ENCODE assay signal across 8 cellular contexts in the genomic region with DNA sequence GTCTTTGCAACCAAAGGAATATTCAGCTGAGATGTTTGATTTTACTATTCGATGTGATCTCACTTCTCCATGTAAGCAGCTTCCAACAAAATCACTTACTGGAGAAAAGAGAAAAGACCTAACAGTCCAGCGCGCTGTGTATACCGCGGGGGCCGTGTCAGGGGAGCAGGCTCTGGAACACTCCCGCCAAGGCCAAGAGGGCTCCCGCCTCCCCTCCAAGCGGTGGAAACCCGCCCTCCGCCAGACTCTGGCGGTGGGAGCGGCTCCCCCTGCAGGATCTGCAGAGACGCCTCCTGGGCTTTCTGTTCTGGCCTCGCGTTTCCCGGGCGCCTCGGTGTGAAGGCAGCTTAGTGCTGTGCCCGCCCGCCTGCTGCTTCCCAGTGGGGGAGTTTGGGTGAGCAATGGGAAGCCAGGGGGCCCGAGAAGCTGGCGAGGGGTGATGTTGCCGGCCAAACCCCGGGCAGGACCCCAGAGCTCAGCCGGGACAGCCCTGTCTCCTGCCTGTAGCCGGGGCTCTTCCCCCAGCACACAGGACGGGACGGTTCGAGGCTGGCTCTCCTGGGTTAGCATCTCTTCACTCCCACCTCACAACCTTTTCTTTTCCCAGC. TPM values are rescaled to one million over a fixed set of nuclear protein-coding genes. Genes with fewer than 3 reads are reported as not detected.
DNase-seq lines count a peak whose midpoint lies in the region; ATAC-seq, FAIRE-seq and TF ChIP-seq lines count a peak whose summit lies in the region.

No MANE protein-coding gene starts in this region.

- H4K20me1 ChIP-seq in GM12878 (ENCODE audit: control insufficient read depth, insufficient read depth): no peaks in the 10 kb centered on the region

- no peak for TF ChIP-seq POLR2A in GM12878 (IDR thresholded peaks at IDR 0.05; ENCODE audit: low read depth, low read length)

- FAIRE-seq in GM12878 (lab: Jason Lieb, UNC): no peak

- CTCF ChIA-PET in A673 (lab: Charles Lee): interaction anchor here (0.5 to 1.0 kb wide), 2 partner anchors 9 to 785 kb away, joined by 3 read pairs; no protein-coding TSS in a partner anchor
- CTCF ChIA-PET in GM12878 (lab: Yijun Ruan, JAX): interaction anchor here (0.6 to 2.0 kb wide), 13 partner anchors 21 to 728 kb away, joined by 3 to 8 read pairs (median 3); partner anchors contain the start of gene BAHD1

- H3K27ac ChIP-seq in A673 (ENCODE audit: low read depth, low read length, poor library complexity, severe bottlenecking) (no peak overlapping the region), GM12878 (ENCODE audit: control insufficient read depth, insufficient read depth) (no peak overlapping the region)

- RAD21 ChIA-PET in GM12878 (lab: Charles Lee; ENCODE audit: unreplicated experiment): interaction anchor here (1.0 kb wide), 1 partner anchor 10 kb away, joined by 3 read pairs; no protein-coding TSS in a partner anchor

- H3K4me1 ChIP-seq in A673 (ENCODE audit: insufficient read depth, low read length, poor library complexity, severe bottlenecking): no peaks in the 10 kb centered on the region
- H3K4me1 ChIP-seq in GM12878 (ENCODE audit: control insufficient read depth, insufficient read depth, low read length): peaks cover 9% of the 10 kb centered on the region
- H3K4me1 ChIP-seq in iPS-15b (ENCODE audit: control insufficient read depth, insufficient read depth, low read length): peaks cover 5% of the 10 kb centered on the region

- H3K9me3 ChIP-seq in A673 (ENCODE audit: low read depth, low read length, poor library complexity, severe bottlenecking): no peaks in the 10 kb centered on the region
- no peaks in the 10 kb centered on the region for H3K9me3 ChIP-seq in GM12878 (replicated peaks; ENCODE audit: control insufficient read depth, insufficient read depth, low read length)
- no peaks in the 10 kb centered on the region for H3K9me3 ChIP-seq in iPS-15b (ENCODE audit: control insufficient read depth, insufficient read depth, low read length)

- POLR2A ChIA-PET in A673 (lab: Charles Lee; ENCODE audit: low non-redundant PET): interaction anchor here (0.6 kb wide), 1 partner anchor 144 kb away, joined by 3 read pairs; no protein-coding TSS in a partner anchor
- POLR2A ChIA-PET in GM12878 (lab: Charles Lee): interaction anchor here (0.5 to 1.3 kb wide), 2 partner anchors 15 to 848 kb away, joined by 3 read pairs; no protein-coding TSS in a partner anchor

- H3K79me2 ChIP-seq in GM12878 (ENCODE audit: control insufficient read depth, insufficient read depth, low read length): no peaks in the 10 kb centered on the region

- BruUV-seq in A673 (replicated peaks; lab: Mats Ljungman, UMichigan) (no TSS peak), GM12878 (replicated peaks; lab: Mats Ljungman, UMichigan) (no TSS peak)

- intact Hi-C loops in A673 (cut with micrococcal nuclease; ENCODE audit: unreplicated experiment) (no loop called here), GM12878 (cut with micrococcal nuclease; ENCODE audit: unreplicated experiment) (loop anchor here (10.0 kb wide), 1 partner anchor 162 kb away; the partner anchor contains the start of gene CCDC9B)

- DNase-seq in A673 (ENCODE audit: low spot score) (peak; percentile 78), NCI-H146 treated with DMSO at 0.1 percent for 48 hours (lab: John Stamatoyannopoulos, UW; ENCODE audit: unreplicated experiment) (peak; percentile 23), UCSD-AML1 (lab: John Stamatoyannopoulos, UW; ENCODE audit: unreplicated experiment) (peak; percentile 75), GM12878 (ENCODE audit: low read depth, low spot score) (no peak), skeletal muscle cell (ENCODE audit: low read depth) (peak; percentile 28), SKM-1 (lab: John Stamatoyannopoulos, UW; ENCODE audit: unreplicated experiment) (no peak)

- SMC1A ChIA-PET in GM12878 (lab: Charles Lee; ENCODE audit: uncharacterized antibody, unreplicated experiment): interaction anchor here (1.0 to 1.5 kb wide), 2 partner anchors 64 to 68 kb away, joined by 3 to 5 read pairs; no protein-coding TSS in a partner anchor

- peak; percentile 82 for TF ChIP-seq CTCF in A673 (conservative IDR thresholded peaks at IDR 0.05; ENCODE audit: low read depth, low read length)
- TF ChIP-seq CTCF in GM12878 (IDR thresholded peaks at IDR 0.05 in 2 of 3, conservative IDR thresholded peaks at IDR 0.05 in 1 of 3; ENCODE audit: control insufficient read depth in 2 of 3, extremely low read depth in 1 of 3, insufficient read depth in 1 of 3, low read depth in 3 of 3, low read length in 3 of 3): peak; percentile 65 to 82 (median 73)

- ATAC-seq in GM18907 (IDR thresholded peaks at IDR 0.05; ENCODE audit: unreplicated experiment): peak; percentile 64
- peak; percentile 65 for ATAC-seq in GM12878

- no peak for TF ChIP-seq EP300 in GM12878 (IDR thresholded peaks at IDR 0.05; ENCODE audit: borderline replicate concordance in 1 of 2, control insufficient read depth in 1 of 2, low read depth in 2 of 2, low read length in 2 of 2)

- whole genome bisulfite sequencing in GM12878 (ENCODE audit: insufficient coverage, insufficient replicate concordance, low lambda C conversion rate, missing lambda C conversion rate): 19% methylated on average over 30 of the region's 30 CpGs

- H3K4me2 ChIP-seq in GM12878 (ENCODE audit: control insufficient read depth, insufficient read depth): peak overlapping the region; percentile 18; the same call in 1 of the 2 replicates

- H3K4me3 ChIP-seq in A673 (ENCODE audit: low read depth, low read length, poor library complexity, severe bottlenecking): peak overlapping the region; percentile 21
- H3K4me3 ChIP-seq in GM12878: no peak overlapping the region
- H3K4me3 ChIP-seq in iPS-15b (ENCODE audit: low read depth, low read length): peak overlapping the region; percentile 51
- H3K4me3 ChIP-seq in skeletal muscle cell (ENCODE audit: low read depth, low read length): peak overlapping the region; percentile 33

- peak; percentile 61 for TF ChIP-seq RAD21 in GM12878 (IDR thresholded peaks at IDR 0.05; ENCODE audit: insufficient read depth, low read depth, low read length)

- H3K9ac ChIP-seq in GM12878 (ENCODE audit: control insufficient read depth, insufficient read depth, low read length): no peak overlapping the region; the same call in 1 of the 2 replicates
- no peak overlapping the region for H3K9ac ChIP-seq in iPS-15b (ENCODE audit: low read depth, low read length)

- H3K36me3 ChIP-seq in A673 (ENCODE audit: insufficient read depth, low read length, poor library complexity, severe bottlenecking): no peaks in the 10 kb centered on the region
- no peaks in the 10 kb centered on the region for H3K36me3 ChIP-seq in GM12878 (ENCODE audit: control insufficient read depth in 2 of 2, insufficient read depth in 2 of 2, low read length in 1 of 2)
- H3K36me3 ChIP-seq in iPS-15b (ENCODE audit: control insufficient read depth, insufficient read depth, low read length): no peaks in the 10 kb centered on the region

- in situ Hi-C loops in GM12878 (cut with MboI): no loop called here

- peaks cover 8% of the 10 kb centered on the region for H3K27me3 ChIP-seq in A673 (replicated peaks; ENCODE audit: insufficient read depth, low read depth, low read length, poor library complexity)
- no peaks in the 10 kb centered on the region for H3K27me3 ChIP-seq in GM12878 (replicated peaks in 1 of 2; ENCODE audit: control insufficient read depth in 2 of 2, insufficient read depth in 2 of 2, low read length in 1 of 2)
- H3K27me3 ChIP-seq in iPS-15b (ENCODE audit: control insufficient read depth, insufficient read depth, low read length): peaks cover 39% of the 10 kb centered on the region

- H2AFZ ChIP-seq in GM12878 (ENCODE audit: control insufficient read depth, low read depth, low read length): peak overlapping the region; percentile 47

TF ChIP-seq in GM12878, 131 proteins besides CTCF, POLR2A, EP300 and RAD21 (continues in another document):
- peak; percentile 18; the same call in 1 of the 2 replicates for TF ChIP-seq YY1 (IDR thresholded peaks at IDR 0.05; ENCODE audit: low read depth, low read length)
- TF ChIP-seq SMC3 (IDR thresholded peaks at IDR 0.05; ENCODE audit: borderline replicate concordance, low read length): peak; percentile 57; the same call in 1 of the 2 replicates
- TF ChIP-seq BMI1 (IDR thresholded peaks at IDR 0.05; ENCODE audit: borderline replicate concordance): no peak

RNA-seq across cellular contexts. Expression of gene CHST14, which starts 36.3 kb away (rescaled TPM):
- total RNA-seq in A673 (2021) (14.3 and 17.6 TPM in 2 replicates), GM12878 (2014; rRNA removed) (6.0 and 6.8 TPM in 2 replicates), GM12878 (2014; rRNA removed; fragmentation: Illumina TruSeq; extraction: Trizol) (2.5 and 3.0 TPM in 2 replicates), GM12878 (2021) (12.8 and 13.6 TPM in 2 replicates)
- total RNA-seq in GM12878 (2013; cell fraction: nucleolus; rRNA removed): 4.1 and 5.4 TPM in 2 replicates
- polyA plus RNA-seq in GM12878 (2011; ENCODE audit: low read depth): 5.2 TPM
- polyA plus RNA-seq in GM12878 (2011; rRNA removed) (2.3 and 4.0 TPM in 2 replicates), GM12878 (2014; fragmentation: Illumina TruSeq; extraction: Trizol) (6.5 TPM in 2 replicates), GM12878 (2014; fragmentation: Nextera tagmentation; extraction: Ambion mirVana) (1 to 10 TPM; 1.3 to 2.8 TPM), GM12878 (2014; rRNA removed) (5.9 and 6.3 TPM in 2 replicates), GM12878 (2016; fragmentation: Nextera tagmentation; extraction: Ambion mirVana) (1 to 10 TPM; 7.5 to 9.1 TPM)
- 5.8 and 6.2 TPM in 2 replicates for polyA plus RNA-seq in GM12878 (2011; cell fraction: cytosol; rRNA removed)
- polyA plus RNA-seq in GM12878 (2011; cell fraction: nucleus; rRNA removed): 4.2 and 5.8 TPM in 2 replicates
- 8.3 and 9.3 TPM in 2 replicates for polyA plus RNA-seq in GM12878 (2012)
- polyA minus RNA-seq in GM12878 (2011; rRNA and poly(A)+ RNA removed): 4.5 and 5.2 TPM in 2 replicates
- polyA minus RNA-seq in GM12878 (2011; cell fraction: cytosol; rRNA and poly(A)+ RNA removed): 3.4 and 4.7 TPM in 2 replicates
- polyA minus RNA-seq in GM12878 (2011; cell fraction: nucleus; rRNA and poly(A)+ RNA removed): 3.5 and 4.9 TPM in 2 replicates

RNA-seq across cellular contexts. Expression of gene CCDC32, which starts 57.8 kb away (rescaled TPM):
- total RNA-seq in A673 (2021) (10.4 and 11.7 TPM in 2 replicates), GM12878 (2014; rRNA removed) (30.2 and 47.0 TPM in 2 replicates), GM12878 (2014; rRNA removed; fragmentation: Illumina TruSeq; extraction: Trizol) (34.0 and 34.3 TPM in 2 replicates), GM12878 (2021) (36.0 and 38.6 TPM in 2 replicates)
- 50.4 and 56.8 TPM in 2 replicates for total RNA-seq in GM12878 (2013; cell fraction: nucleolus; rRNA removed)
- polyA plus RNA-seq in GM12878 (2011; ENCODE audit: low read depth): 33.6 TPM
- polyA plus RNA-seq in GM12878 (2011; rRNA removed) (66.2 and 72.9 TPM in 2 replicates), GM12878 (2014; fragmentation: Illumina TruSeq; extraction: Trizol) (34.3 and 48.3 TPM in 2 replicates), GM12878 (2014; fragmentation: Nextera tagmentation; extraction: Ambion mirVana) (10 to 100 TPM; 67.0 to 74.3 TPM), GM12878 (2014; rRNA removed) (31.0 and 33.2 TPM in 2 replicates), GM12878 (2016; fragmentation: Nextera tagmentation; extraction: Ambion mirVana) (10 to 100 TPM; 57.1 to 61.0 TPM)
- polyA plus RNA-seq in GM12878 (2011; cell fraction: cytosol; rRNA removed): 72.1 and 86.0 TPM in 2 replicates
- 25.4 and 45.2 TPM in 2 replicates for polyA plus RNA-seq in GM12878 (2011; cell fraction: nucleus; rRNA removed)
- polyA plus RNA-seq in GM12878 (2012): 41.2 and 41.4 TPM in 2 replicates
- polyA minus RNA-seq in GM12878 (2011; rRNA and poly(A)+ RNA removed): 52.4 and 74.0 TPM in 2 replicates
- 4.5 and 9.5 TPM in 2 replicates for polyA minus RNA-seq in GM12878 (2011; cell fraction: cytosol; rRNA and poly(A)+ RNA removed)
- polyA minus RNA-seq in GM12878 (2011; cell fraction: nucleus; rRNA and poly(A)+ RNA removed): 13.8 and 24.0 TPM in 2 replicates

Comparison
In these comparisons a context has a peak if more than half of its experiments do, and no peak if none do; other contexts are left out.
1. DNase-seq: peak in A673 (single experiment), NCI-H146 treated with DMSO at 0.1 percent for 48 hours (single experiment), UCSD-AML1 (single experiment) and skeletal muscle cell (single experiment); none in GM12878 (single experiment) and SKM-1 (single experiment).